ENCODE assay signal across 8 cellular contexts in the genomic region with DNA sequence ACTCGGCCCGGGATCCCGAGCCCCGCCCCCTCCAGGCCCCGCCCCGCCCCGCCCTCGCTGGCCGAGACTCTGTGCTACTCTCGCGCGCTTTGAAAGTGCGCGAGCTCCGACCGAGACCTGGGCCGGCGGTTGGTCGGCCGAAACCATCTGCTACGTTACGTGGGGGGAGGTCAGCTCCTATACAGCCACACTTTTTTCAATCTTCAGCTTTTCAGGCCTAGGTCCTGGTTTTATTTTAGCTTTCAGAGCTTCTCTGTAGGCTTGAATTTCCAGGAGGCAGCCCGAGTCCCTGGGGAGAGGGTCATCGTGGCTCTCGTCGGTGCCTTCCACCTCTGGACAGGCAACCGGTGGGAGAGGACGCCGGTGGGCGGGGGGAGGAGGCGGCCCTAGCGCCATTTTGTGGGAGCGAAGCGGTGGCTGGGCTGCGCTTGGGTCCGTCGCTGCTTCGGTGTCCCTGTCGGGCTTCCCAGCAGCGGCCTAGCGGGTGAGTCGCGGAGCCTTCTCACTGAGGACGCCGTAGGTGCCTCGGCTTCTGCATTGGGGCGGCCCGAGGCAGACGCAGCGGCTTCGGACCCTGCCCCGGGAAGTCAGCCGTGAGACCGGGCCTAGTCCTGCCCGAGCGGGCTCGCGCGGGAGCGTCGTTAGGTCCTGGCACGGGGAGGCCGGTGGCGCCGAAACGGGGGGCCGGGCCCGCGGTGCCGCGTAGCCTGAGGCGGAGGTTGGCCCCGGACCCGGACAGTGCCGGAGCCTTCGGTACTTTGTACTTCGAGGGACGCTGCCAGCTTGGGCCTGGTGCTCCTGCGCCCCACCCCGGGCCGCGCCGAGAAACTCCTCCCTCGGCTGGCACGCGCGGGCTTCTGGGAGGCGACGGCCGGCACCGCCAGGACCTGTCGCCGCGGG. TPM values are rescaled to one million over a fixed set of nuclear protein-coding genes. Genes with fewer than 3 reads are reported as not detected.
DNase-seq lines count a peak whose midpoint lies in the region; ATAC-seq and TF ChIP-seq lines count a peak whose summit lies in the region.

Gene TARDBP, plus strand, starts transcription at position 395 of the 900 bp plus-strand sequence. CDS start 1,074 bp downstream, outside the sequence.

- H3K4me1 Mint-ChIP-seq in H9, result peaks cover 11 to 21% of the 10 kb centered on the region in 2 experiments
- peaks cover 45% of the 10 kb centered on the region for H3K4me1 Mint-ChIP-seq in stimulated activated naive CD8-positive, alpha-beta T cell treated with anti-CD3 and anti-CD28 coated beads, Interleukin-15, amount 100 ng/mL, for 72 hours

- H3K27me3 ChIP-seq in H9 (ENCODE audit: insufficient read depth, low read length) (no peaks in the 10 kb centered on the region), neural cell (ENCODE audit: insufficient read depth, low read depth, low read length) (no peaks in the 10 kb centered on the region)

- H2BK5ac ChIP-seq in H9 (ENCODE audit: insufficient read length, low read length), result peak within 1 kb of the TSS; percentile 98

- TF ChIP-seq RAD21 in neural cell (conservative IDR thresholded peaks at IDR 0.05), result peak; percentile 36

- H2BK12ac ChIP-seq in H9 (ENCODE audit: insufficient read length, low read depth, low read length), result peak within 1 kb of the TSS; percentile 100

- TF ChIP-seq EP300 in neural cell (conservative IDR thresholded peaks at IDR 0.05; ENCODE audit: poor library complexity, severe bottlenecking), result peak; percentile 64

- peak within 1 kb of the TSS; percentile 100 for H3K9ac ChIP-seq in ES-I3 (ENCODE audit: low read depth, low read length)
- H3K9ac ChIP-seq in H9 (ENCODE audit: extremely low read depth, insufficient read length, low read length), result peak within 1 kb of the TSS; percentile 99
- peak within 1 kb of the TSS; percentile 97 for H3K9ac ChIP-seq in neural cell (ENCODE audit: low read length)

- H3K79me2 ChIP-seq in H9 (ENCODE audit: insufficient read depth, low read length), result peaks cover 12% of the 10 kb centered on the region; the same call in 1 of the 2 replicates
- H3K79me2 ChIP-seq in neural cell (replicated peaks; ENCODE audit: insufficient read depth, low read length), result peaks cover 22% of the 10 kb centered on the region

- H3K9me3 ChIP-seq in ES-I3 (ENCODE audit: control insufficient read depth, insufficient read depth, low read length) (no peaks in the 10 kb centered on the region), H9 (ENCODE audit: control insufficient read depth, low read depth, low read length) (no peaks in the 10 kb centered on the region), neural cell (ENCODE audit: low read length) (no peaks in the 10 kb centered on the region)

- peak within 1 kb of the TSS; percentile 69 for H3K27ac ChIP-seq in H9 (ENCODE audit: insufficient read length, low read depth, low read length)
- H3K27ac ChIP-seq in neural cell (ENCODE audit: low read length), result peak within 1 kb of the TSS; percentile 92

- TF ChIP-seq CTCF in H9 (conservative IDR thresholded peaks at IDR 0.05) (no peak), neural cell (IDR thresholded peaks at IDR 0.05; ENCODE audit: poor library complexity, severe bottlenecking) (no peak)

- peak within 1 kb of the TSS; percentile 97 for H3T11ph ChIP-seq in H9 (ENCODE audit: low read length)

- H4K91ac ChIP-seq in H9 (ENCODE audit: insufficient read length, low read depth, low read length), result no peak within 1 kb of the TSS

- H3K4me1 ChIP-seq in ES-I3 (ENCODE audit: insufficient read depth, low read length) (peaks cover 10% of the 10 kb centered on the region), H9 (ENCODE audit: insufficient read depth, low read length) (peaks cover 5% of the 10 kb centered on the region; the same call in 1 of the 2 replicates)

- peak; percentile 93 for ATAC-seq in stimulated activated naive CD8-positive, alpha-beta T cell treated with anti-CD3 and anti-CD28 coated beads, Interleukin-15, amount 100 ng/mL, for 72 hours

- H2BK15ac ChIP-seq in H9 (ENCODE audit: low read depth, low read length), result 0 out of 2 replicates have a peak within 1 kb of the TSS, but pooled peaks have one; percentile 70

- H3K4me2 ChIP-seq in H9 (ENCODE audit: insufficient read depth, insufficient read length, low read length) (peak within 1 kb of the TSS; percentile 88), neural cell (ENCODE audit: low read length) (peak within 1 kb of the TSS; percentile 90)

- peak; percentile 93 for DNase-seq in H9
- peak; percentile 81 for DNase-seq in M059J (ENCODE audit: low read depth)
- DNase-seq in activated effector memory CD4-positive, alpha-beta T cell treated with anti-CD3 and anti-CD28 coated beads, Interleukin-2, amount 50 U/mL, for 16 hours, result peak; percentile 97
- peak; percentile 53 for DNase-seq in fibroblast of the conjunctiva (ENCODE audit: low read depth)
- peak; percentile 93 to 94 for DNase-seq in stimulated activated naive CD8-positive, alpha-beta T cell treated with anti-CD3 and anti-CD28 coated beads, Interleukin-15, amount 100 ng/mL, for 72 hours

- H2AFZ ChIP-seq in H9 (ENCODE audit: low read length) (peak within 1 kb of the TSS; percentile 75), neural cell (ENCODE audit: low read depth, low read length) (peak within 1 kb of the TSS; percentile 91)

- H3F3A ChIP-seq in neural cell (ENCODE audit: insufficient read depth, low read length, poor library complexity, severe bottlenecking), result no peaks in the 10 kb centered on the region

- H4K5ac ChIP-seq in H9 (ENCODE audit: insufficient read length, low read depth, low read length), result peak within 1 kb of the TSS; percentile 83

- peak within 1 kb of the TSS; percentile 99 for H3K14ac ChIP-seq in H9 (ENCODE audit: insufficient read depth, low read length)

- H3K36me3 Mint-ChIP-seq in H9 (ENCODE audit: insufficient read depth in 1 of 3, low read depth in 3 of 3), result peaks cover 26 to 42% (median 38%) of the 10 kb centered on the region in 3 experiments

- no peak within 1 kb of the TSS for H2AK5ac ChIP-seq in H9 (ENCODE audit: insufficient read length, low read length)

- peak within 1 kb of the TSS; percentile 100 for H3K27ac Mint-ChIP-seq in H9
- peak within 1 kb of the TSS; percentile 100 for H3K27ac Mint-ChIP-seq in stimulated activated naive CD8-positive, alpha-beta T cell treated with anti-CD3 and anti-CD28 coated beads, Interleukin-15, amount 100 ng/mL, for 72 hours

- H3K23me2 ChIP-seq in H9 (ENCODE audit: insufficient read length, low read depth, low read length, poor library complexity, severe bottlenecking), result peaks cover 3% of the 10 kb centered on the region

- no peaks in the 10 kb centered on the region for H3K27me3 Mint-ChIP-seq in H9 (ENCODE audit: low read depth)
- no peaks in the 10 kb centered on the region for H3K27me3 Mint-ChIP-seq in stimulated activated naive CD8-positive, alpha-beta T cell treated with anti-CD3 and anti-CD28 coated beads, Interleukin-15, amount 100 ng/mL, for 72 hours

- peak; percentile 95 for TF ChIP-seq POLR2A in Raji (IDR thresholded peaks at IDR 0.05; ENCODE audit: insufficient read depth, low read depth, low read length)

- H3K36me3 ChIP-seq in ES-I3 (ENCODE audit: insufficient read depth, low read length) (peaks cover 30% of the 10 kb centered on the region), neural cell (ENCODE audit: insufficient read depth, low read length) (no peaks in the 10 kb centered on the region)

- peaks cover 10% of the 10 kb centered on the region for H3K79me1 ChIP-seq in H9 (ENCODE audit: insufficient read depth, low read depth, low read length, poor library complexity, severe bottlenecking)

- no peaks in the 10 kb centered on the region for H3K9me2 ChIP-seq in neural cell (ENCODE audit: insufficient read depth, low read length)

- H2BK120ac ChIP-seq in H9 (ENCODE audit: low read depth, low read length, poor library complexity, severe bottlenecking), result peak within 1 kb of the TSS; percentile 98

- no peak within 1 kb of the TSS for H4K8ac ChIP-seq in H9 (replicated peaks; ENCODE audit: insufficient read length, low read depth, low read length)

- H3K23ac ChIP-seq in H9 (ENCODE audit: insufficient read length, low read depth, low read length), result no peak within 1 kb of the TSS

- peak within 1 kb of the TSS; percentile 93 for H3K4me3 ChIP-seq in neural cell (ENCODE audit: low read length)

- no peaks in the 10 kb centered on the region for H3K9me3 Mint-ChIP-seq in H9
- no peaks in the 10 kb centered on the region for H3K9me3 Mint-ChIP-seq in stimulated activated naive CD8-positive, alpha-beta T cell treated with anti-CD3 and anti-CD28 coated beads, Interleukin-15, amount 100 ng/mL, for 72 hours

- H3K4ac ChIP-seq in H9 (ENCODE audit: low read depth, low read length), result peak within 1 kb of the TSS; percentile 15; the same call in 1 of the 2 replicates

- WGBS in H9 (ENCODE audit: extremely low coverage, insufficient read length, low lambda C conversion rate), result no CpG with 5 or more reads among the region's 94 CpGs

- H3K18ac ChIP-seq in H9 (ENCODE audit: insufficient read length, low read depth, low read length), result peak within 1 kb of the TSS; percentile 100

- H4K20me1 ChIP-seq in H9 (ENCODE audit: control insufficient read depth, insufficient read depth, insufficient read length) (no peaks in the 10 kb centered on the region), neural cell (ENCODE audit: insufficient read depth) (no peaks in the 10 kb centered on the region)

- peak within 1 kb of the TSS; percentile 91 for H2BK20ac ChIP-seq in H9 (ENCODE audit: low read depth, low read length, poor library complexity, severe bottlenecking)

- H3K56ac ChIP-seq in H9 (ENCODE audit: insufficient read length, low read depth, low read length), result peak within 1 kb of the TSS; percentile 82

- H3K4me3 Mint-ChIP-seq in H9, result peak within 1 kb of the TSS; percentile 83 to 88
- H3K4me3 Mint-ChIP-seq in stimulated activated naive CD8-positive, alpha-beta T cell treated with anti-CD3 and anti-CD28 coated beads, Interleukin-15, amount 100 ng/mL, for 72 hours, result peak within 1 kb of the TSS; percentile 86 to 87

TF ChIP-seq in neural cell, 6 proteins besides CTCF, POLR2A, EP300 and RAD21 (continues in another document):
- peak; percentile 94 for TF ChIP-seq TAF1 (IDR thresholded peaks at IDR 0.05; ENCODE audit: low read depth)
- TF ChIP-seq MXI1 (conservative IDR thresholded peaks at IDR 0.05; ENCODE audit: poor library complexity, severe bottlenecking), result peak; percentile 72
- no peak for TF ChIP-seq SMC3 (conservative IDR thresholded peaks at IDR 0.05; ENCODE audit: poor library complexity)

RNA-seq across cellular contexts. Expression of gene TARDBP, which starts in this region (rescaled TPM):
- 207 and 209 TPM in 2 replicates for total RNA-seq in H9 (2021)
- 70.2 and 106 TPM in 2 replicates for total RNA-seq in M059J (2014; rRNA removed; shearing (Covaris generic))
- 129 and 157 TPM in 2 replicates for polyA plus RNA-seq in neural cell
- 152 and 165 TPM in 2 replicates for polyA minus RNA-seq in neural cell

Comparison
In these comparisons a context has a peak if more than half of its experiments do, and no peak if none do; other contexts are left out.
1. Peak in every context shown above with its lines: DNase-seq, ATAC-seq, H3K4me3 ChIP-seq and H3K27ac ChIP-seq.